ENCODE assay signal across 29 cellular contexts in genomic region chr19:50309396-50310125, GRCh38. TPM values are rescaled to one million over a fixed set of nuclear protein-coding genes. Genes with fewer than 3 reads are reported as not detected.
"Had no signal": no experiment of that assay in that cellular context is flagged by ENCODE, and none has a peak within 500 bp of the region (broad histone marks: within the 10 kb centered on the region; RNA-seq: fewer than 3 reads in every experiment).

No MANE protein-coding gene starts in this region.

- H3K9ac ChIP-seq: KMS-11 had no signal

- H3K4me3 ChIP-seq: adrenal gland, body of pancreas, breast epithelium, Peyer's patch had no signal

- H3K27ac ChIP-seq: adrenal gland, body of pancreas, breast epithelium, KMS-11, Peyer's patch had no signal

- H3K36me3 ChIP-seq: adrenal gland, breast epithelium had no signal

- ATAC-seq: activated CD4-positive, alpha-beta T cell treated with anti-CD3 and anti-CD28 coated beads for 36 hours; activated CD4-positive, CD25-positive, alpha-beta regulatory T cell treated with anti-CD3 and anti-CD28 coated beads, Interleukin-2, amount 50 U/mL, for 24 hours; activated CD8-positive, alpha-beta T cell treated with anti-CD3 and anti-CD28 coated beads, Interleukin-2, amount 10 ng/mL, durations not matched to agents 7 days and 5 days; body of pancreas; PC-3 had no signal

- H3K4me3 Mint-ChIP-seq: activated CD4-positive, alpha-beta T cell treated with anti-CD3 and anti-CD28 coated beads for 36 hours; activated CD4-positive, alpha-beta T cell treated with anti-CD3 and anti-CD28 coated beads, Interleukin-2, amount 10 ng/mL, durations not matched to agents 7 days and 5 days; activated CD8-positive, alpha-beta T cell treated with anti-CD3 and anti-CD28 coated beads, Interleukin-2, amount 10 ng/mL, durations not matched to agents 7 days and 5 days; activated naive CD4-positive, alpha-beta T cell treated with anti-CD3 and anti-CD28 coated beads for 36 hours; activated T-cell treated with anti-CD3 and anti-CD28 coated beads, Interleukin-2, amount 50 U/mL, for 24 hours had no signal

- H3K27ac Mint-ChIP-seq: activated CD4-positive, alpha-beta T cell treated with anti-CD3 and anti-CD28 coated beads for 36 hours; activated CD4-positive, alpha-beta T cell treated with anti-CD3 and anti-CD28 coated beads, Interleukin-2, amount 10 ng/mL, durations not matched to agents 7 days and 5 days; activated CD8-positive, alpha-beta T cell treated with anti-CD3 and anti-CD28 coated beads, Interleukin-2, amount 10 ng/mL, durations not matched to agents 7 days and 5 days; activated naive CD4-positive, alpha-beta T cell treated with anti-CD3 and anti-CD28 coated beads for 36 hours; activated naive CD4-positive, alpha-beta T cell treated with anti-CD3 and anti-CD28 coated beads, Interleukin-2, amount 50 U/mL, for 72 hours; activated T-cell treated with anti-CD3 and anti-CD28 coated beads, Interleukin-2, amount 50 U/mL, for 24 hours had no signal

- H3K9me3 ChIP-seq: adrenal gland, body of pancreas had no signal

- H3K9me3 Mint-ChIP-seq: activated CD4-positive, alpha-beta T cell treated with anti-CD3 and anti-CD28 coated beads, Interleukin-2, amount 10 ng/mL, durations not matched to agents 7 days and 5 days; activated naive CD4-positive, alpha-beta T cell treated with anti-CD3 and anti-CD28 coated beads for 36 hours; activated naive CD4-positive, alpha-beta T cell treated with anti-CD3 and anti-CD28 coated beads, Interleukin-2, amount 50 U/mL, for 72 hours; activated T-cell treated with anti-CD3 and anti-CD28 coated beads, Interleukin-2, amount 50 U/mL, for 24 hours had no signal

- H3K27me3 ChIP-seq: Peyer's patch had no signal

- H3K4me2 ChIP-seq: KMS-11 had no signal

- DNase-seq: activated CD4-positive, alpha-beta T cell treated with anti-CD3 and anti-CD28 coated beads for 36 hours; activated CD4-positive, alpha-beta T cell treated with anti-CD3 and anti-CD28 coated beads, Interleukin-2, amount 10 ng/mL, durations not matched to agents 7 days and 5 days; activated CD4-positive, alpha-beta T cell treated with anti-CD3 and anti-CD28 coated beads, Interleukin-2, amount 50 U/mL, for 48 hours; activated CD8-positive, alpha-beta T cell treated with anti-CD3 and anti-CD28 coated beads, Interleukin-2, amount 10 ng/mL, durations not matched to agents 7 days and 5 days; activated gamma-delta T cell treated with Interleukin-2 at 50 U/mL for 16 hours; activated naive CD4-positive, alpha-beta T cell treated with anti-CD3 and anti-CD28 coated beads for 36 hours; activated T-cell treated with anti-CD3 and anti-CD28 coated beads, Interleukin-2, amount 50 U/mL, for 24 hours; adrenal gland; body of pancreas; MM.1S; MV-4-11; NCI-H1092; NCI-H1436 treated with DMSO at 0.1 percent for 48 hours; NCI-H1694 treated with DMSO at 0.1 percent for 48 hours; NCI-H2029; NCI-H345; NCI-H510A; NCI-H526; NCI-H748 treated with DMSO at 0.1 percent for 48 hours; NK-92 treated with Interleukin-12 subunit alpha and Interleukin-12 subunit beta, amount 100 ng/mL, for 24 hours; PC-3; Peyer's patch; RPMI8226 had no signal

- H3K4me1 ChIP-seq: adrenal gland, breast epithelium, Peyer's patch had no signal

RNA-seq across cellular contexts. Expression of gene KCNC3, which starts 19.6 kb away (rescaled TPM):
- total RNA-seq: astrocyte, LHCN-M2 had no signal

RNA-seq across cellular contexts. Expression of gene NAPSA, which starts 55.9 kb away (rescaled TPM):
- total RNA-seq: astrocyte had no signal
